In the genomic region with DNA sequence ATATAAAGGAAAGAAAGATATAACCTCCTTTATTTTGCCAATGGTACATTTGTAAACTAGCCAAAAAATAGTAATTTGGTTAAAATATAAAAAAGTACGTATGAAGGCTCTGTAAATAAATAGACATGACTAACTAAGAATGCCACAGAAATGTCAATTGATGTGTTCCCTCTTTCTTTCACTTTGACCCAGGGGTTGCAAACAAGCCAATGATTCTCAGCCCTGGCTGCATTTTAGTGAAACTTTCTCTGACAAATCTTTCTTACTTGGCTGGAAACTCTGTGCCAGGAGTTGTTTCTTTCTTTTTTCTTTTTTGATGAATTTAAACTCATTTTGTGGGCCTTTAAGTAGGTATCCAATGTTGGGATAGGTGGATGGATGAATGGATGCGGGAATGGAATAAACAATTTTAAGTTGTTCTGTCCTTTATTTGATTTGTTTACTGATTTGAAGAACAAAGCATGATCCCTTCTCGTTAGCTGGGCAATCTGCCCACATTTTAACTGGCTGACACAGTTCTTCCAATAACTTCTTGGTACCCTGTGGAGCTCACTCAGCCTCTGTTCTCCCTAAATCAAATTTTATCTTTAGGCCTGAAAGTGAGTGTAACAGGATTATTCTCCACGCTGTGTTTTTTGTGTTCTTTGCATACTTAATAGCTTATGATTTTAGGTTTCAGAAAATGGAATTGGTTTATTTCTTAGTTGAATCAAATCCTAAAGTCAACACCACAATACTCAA, we compare ENCODE assay signal across 14 cellular contexts. TPM values are rescaled to one million over a fixed set of nuclear protein-coding genes. Genes with fewer than 3 reads are reported as not detected.
DNase-seq lines count a peak whose midpoint lies in the region; ATAC-seq and TF ChIP-seq lines count a peak whose summit lies in the region.
"Had no signal": no experiment of that assay in that cellular context is flagged by ENCODE, and none has a peak within 500 bp of the region (broad histone marks: within the 10 kb centered on the region; RNA-seq: fewer than 3 reads in every experiment).

No MANE protein-coding gene starts in this region.

- H3K9me3 Mint-ChIP-seq in neural progenitor cell, result no peaks in the 10 kb centered on the region
- H3K9me3 Mint-ChIP-seq: activated B cell treated with CpG ODN at 0.5 μM for 24 hours had no signal

- no peaks in the 10 kb centered on the region for H3K79me2 ChIP-seq in neural progenitor cell (ENCODE audit: low read depth)

- peaks cover 2% of the 10 kb centered on the region for H3K27me3 Mint-ChIP-seq in neural progenitor cell (ENCODE audit: insufficient read depth, low read depth)

- H3F3A ChIP-seq in neural progenitor cell (ENCODE audit: low read depth), result peaks cover 12% of the 10 kb centered on the region

- no peaks in the 10 kb centered on the region for H3K27me3 ChIP-seq in dorsolateral prefrontal cortex
- H3K27me3 ChIP-seq in neural progenitor cell, result no peaks in the 10 kb centered on the region
- H3K27me3 ChIP-seq: SJCRH30 had no signal

- no peaks in the 10 kb centered on the region for H3K36me3 ChIP-seq in neural progenitor cell
- H3K36me3 ChIP-seq: SJCRH30 had no signal

- H3K27ac ChIP-seq in dorsolateral prefrontal cortex (peak overlapping the region in 49 of 59 donors; percentile 2 to 84 (median 67)), neural progenitor cell (peak overlapping the region; percentile 20)
- H3K27ac ChIP-seq: KMS-11, SJCRH30 had no signal

- no peak overlapping the region for H3K4me3 Mint-ChIP-seq in neural progenitor cell
- H3K4me3 Mint-ChIP-seq: activated B cell treated with CpG ODN at 0.5 μM for 24 hours had no signal

- H3K27ac Mint-ChIP-seq in neural progenitor cell, result peak overlapping the region; percentile 93
- H3K27ac Mint-ChIP-seq: activated B cell treated with CpG ODN at 0.5 μM for 24 hours had no signal

- H3K4me3 ChIP-seq in dorsolateral prefrontal cortex (peak overlapping the region in 12 of 59 donors; percentile 0 to 35 (median 11)), neural progenitor cell (no peak overlapping the region)
- H3K4me3 ChIP-seq: SJCRH30 had no signal

- DNase-seq in ACHN (peak; percentile 4), NCI-H128 (lab: John Stamatoyannopoulos, UW; ENCODE audit: unreplicated experiment) (peak; percentile 17), dorsolateral prefrontal cortex (no peak), neural progenitor cell (ENCODE audit: low spot score) (no peak), GF-D8 (lab: John Stamatoyannopoulos, UW) (no peak), NCI-H1694 treated with DMSO at 0.1 percent for 48 hours (lab: John Stamatoyannopoulos, UW) (no peak)
- DNase-seq: activated B cell treated with CpG ODN at 0.5 μM for 24 hours; activated T-cell treated with anti-CD3 and anti-CD28 coated beads, Interleukin-2, amount 50 U/mL, for 1 hour; left cardiac atrium; NCI-H226; SJCRH30 had no signal

- TF ChIP-seq CTCF in dorsolateral prefrontal cortex (IDR thresholded peaks at IDR 0.05 in 54 of 56, conservative IDR thresholded peaks at IDR 0.05 in 2 of 56; ENCODE audit: low read depth in 1 of 56, partially characterized antibody in 56 of 56), result no peak
- no peak for TF ChIP-seq CTCF in neural progenitor cell (IDR thresholded peaks at IDR 0.05)

- H2AFZ ChIP-seq in neural progenitor cell (replicated peaks), result peak overlapping the region; percentile 53

- no peaks in the 10 kb centered on the region for H3K36me3 Mint-ChIP-seq in neural progenitor cell

- H3K9ac ChIP-seq in neural progenitor cell, result no peak overlapping the region
- H3K9ac ChIP-seq: KMS-11 had no signal

- H3K4me1 Mint-ChIP-seq in neural progenitor cell, result peaks cover 12% of the 10 kb centered on the region
- H3K4me1 Mint-ChIP-seq: activated B cell treated with CpG ODN at 0.5 μM for 24 hours had no signal

- no peaks in the 10 kb centered on the region for H4K20me1 ChIP-seq in neural progenitor cell (ENCODE audit: low read depth)

- intact Hi-C loops in dorsolateral prefrontal cortex (cut with DNase I), result no loop called here

- ATAC-seq in GM21737 (IDR thresholded peaks at IDR 0.05; ENCODE audit: unreplicated experiment), result no peak
- ATAC-seq in GM21447 (IDR thresholded peaks at IDR 0.05; ENCODE audit: unreplicated experiment), result no peak
- ATAC-seq: left cardiac atrium had no signal

- H3K4me2 ChIP-seq in neural progenitor cell, result no peak overlapping the region
- H3K4me2 ChIP-seq: KMS-11 had no signal

- H3K4me1 ChIP-seq in neural progenitor cell, result peaks cover 15% of the 10 kb centered on the region
- H3K4me1 ChIP-seq: SJCRH30 had no signal

- in situ Hi-C loops in ACHN (cut with HindIII; ENCODE audit: low pct_ligation_motif_present, low pct_unique_long_range_greater_than_20kb, low sequenced_read_pairs), result no loop called here

- no peaks in the 10 kb centered on the region for H3K9me3 ChIP-seq in neural progenitor cell (ENCODE audit: low read depth)
- H3K9me3 ChIP-seq: SJCRH30 had no signal

RNA-seq across cellular contexts. Expression of a gene that starts 58.6 kb away (rescaled TPM):
- 100 to 1,000 TPM in 3 of 120 experiments, 10 to 100 TPM in 117; 28.3 to 113 (median 64.6) TPM for total RNA-seq in dorsolateral prefrontal cortex
- total RNA-seq in neural progenitor cell (ENCODE audit: low replicate concordance), result 21.2 and 26.0 TPM in 2 replicates

Comparison
In these comparisons a context has a peak if more than half of its experiments do, and no peak if none do; other contexts are left out.
1. DNase-seq: peak in ACHN (single experiment) and NCI-H128 (single experiment); none in dorsolateral prefrontal cortex (0 of 10), neural progenitor cell (single experiment), GF-D8 (single experiment) and NCI-H1694 treated with DMSO at 0.1 percent for 48 hours (single experiment).